14 cellular contexts compared by ENCODE assay signal in the genomic region with DNA sequence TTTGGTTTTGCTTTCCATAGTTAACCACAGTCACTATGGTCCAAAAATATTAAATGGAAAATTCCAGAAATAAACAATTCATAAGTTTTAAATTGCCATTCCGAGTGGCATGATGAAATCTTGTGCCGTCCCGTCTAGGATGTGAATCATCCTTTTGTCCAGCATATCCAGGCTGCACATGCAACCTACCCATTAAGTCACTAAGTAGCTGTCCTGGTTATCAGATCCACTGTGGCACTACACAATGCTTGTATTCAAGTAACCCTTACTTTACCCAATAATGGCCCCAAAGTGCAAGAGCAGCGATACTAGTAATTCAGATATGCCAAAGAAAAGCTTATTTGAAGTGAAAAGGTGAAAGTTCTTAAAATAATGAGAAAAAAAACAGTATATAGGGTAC. TPM values are rescaled to one million over a fixed set of nuclear protein-coding genes. Genes with fewer than 3 reads are reported as not detected.
A peak's percentile ranks its signal among the peaks of the same experiment; 100 is the strongest.
DNase-seq lines count a peak whose midpoint lies in the region; ATAC-seq, FAIRE-seq and TF ChIP-seq lines count a peak whose summit lies in the region.
"Had no signal": no experiment of that assay in that cellular context is flagged by ENCODE, and none has a peak within 500 bp of the region (broad histone marks: within the 10 kb centered on the region; RNA-seq: fewer than 3 reads in every experiment).

No MANE protein-coding gene starts in this region.

- H3K27ac ChIP-seq in astrocyte (ENCODE audit: low read depth, low read length) = peak overlapping the region; percentile 36
- H3K27ac ChIP-seq: thyroid gland had no signal

- FAIRE-seq in astrocyte (lab: Jason Lieb, UNC) = no peak

- H3K4me2 ChIP-seq in astrocyte (ENCODE audit: low read length) = no peak overlapping the region

- H3K4me3 ChIP-seq in astrocyte (ENCODE audit: insufficient read depth, low read depth, low read length) = no peak overlapping the region
- H3K4me3 ChIP-seq: thyroid gland had no signal

- H4K20me1 ChIP-seq in astrocyte (ENCODE audit: insufficient read depth, low read length) = peaks cover 97% of the 10 kb centered on the region

- CTCF ChIA-PET in HEK293T (lab: Yijun Ruan, JAX) = interaction anchor here (0.6 kb wide), 1 partner anchor 17 kb away, joined by 3 read pairs; no protein-coding TSS in a partner anchor

- no peaks in the 10 kb centered on the region for H3K27me3 ChIP-seq in astrocyte (ENCODE audit: insufficient read depth, low read length)
- H3K27me3 ChIP-seq: thyroid gland had no signal

- H3K4me1 Mint-ChIP-seq in astrocyte (ENCODE audit: low read depth, unreplicated experiment) = peaks cover 17% of the 10 kb centered on the region

- peaks cover 100% of the 10 kb centered on the region for H3K79me2 ChIP-seq in astrocyte (ENCODE audit: insufficient read depth, low read length)

- H3K4me1 ChIP-seq in astrocyte (ENCODE audit: insufficient read depth, low read length) = no peaks in the 10 kb centered on the region

- ATAC-seq in HG02588 (IDR thresholded peaks at IDR 0.05; ENCODE audit: unreplicated experiment) = no peak
- ATAC-seq: Panc1 had no signal

- no peaks in the 10 kb centered on the region for H3K9me3 Mint-ChIP-seq in astrocyte (ENCODE audit: unreplicated experiment)
- H3K9me3 Mint-ChIP-seq: activated CD4-positive, alpha-beta memory T cell treated with anti-CD3 and anti-CD28 coated beads, Interleukin-2, amount 10 ng/mL, durations not matched to agents 7 days and 5 days had no signal

- peaks cover 5% of the 10 kb centered on the region for H3K36me3 Mint-ChIP-seq in astrocyte (ENCODE audit: low read depth, unreplicated experiment)

- no peaks in the 10 kb centered on the region for H3K9me3 ChIP-seq in astrocyte (ENCODE audit: insufficient read depth, low read depth, low read length)
- H3K9me3 ChIP-seq: thyroid gland had no signal

- no peak overlapping the region for H2AFZ ChIP-seq in astrocyte (ENCODE audit: low read depth, low read length)

- peak overlapping the region; percentile 97 for H3K27ac Mint-ChIP-seq in astrocyte (ENCODE audit: unreplicated experiment)
- H3K27ac Mint-ChIP-seq: activated CD4-positive, alpha-beta memory T cell treated with anti-CD3 and anti-CD28 coated beads, Interleukin-2, amount 10 ng/mL, durations not matched to agents 7 days and 5 days had no signal

- no peaks in the 10 kb centered on the region for H3K36me3 ChIP-seq in astrocyte (ENCODE audit: insufficient read depth, low read length)
- H3K36me3 ChIP-seq: thyroid gland had no signal

- DNase-seq in AG08395 (ENCODE audit: low spot score) (peak; percentile 57), HT1080 (ENCODE audit: low read depth) (peak; percentile 60), astrocyte (ENCODE audit: low read depth) (peak; percentile 72), islet precursor cell (peak; percentile 79), MV-4-11 (lab: John Stamatoyannopoulos, UW) (no peak), HEK293T (ENCODE audit: extremely low spot score) (no peak)
- no peak for DNase-seq in activated CD4-positive, alpha-beta T cell treated with anti-CD3 and anti-CD28 coated beads for 1 hour
- DNase-seq: activated CD4-positive, alpha-beta memory T cell treated with anti-CD3 and anti-CD28 coated beads, Interleukin-2, amount 10 ng/mL, durations not matched to agents 7 days and 5 days; Calu3; NCI-H1436; stimulated activated CD4-positive, alpha-beta T cell treated with anti-CD3 and anti-CD28 coated beads, Interleukin-4, amount 100 ng/mL, for 4 hours; thyroid gland had no signal

- TF ChIP-seq CTCF in astrocyte (IDR thresholded peaks at IDR 0.05; ENCODE audit: insufficient read depth, low read depth, low read length) = no peak

- no peak overlapping the region for H3K9ac ChIP-seq in astrocyte (ENCODE audit: low read length)

- H3K4me3 Mint-ChIP-seq in astrocyte (ENCODE audit: unreplicated experiment) = no peak overlapping the region
- H3K4me3 Mint-ChIP-seq: activated CD4-positive, alpha-beta memory T cell treated with anti-CD3 and anti-CD28 coated beads, Interleukin-2, amount 10 ng/mL, durations not matched to agents 7 days and 5 days had no signal

- no peaks in the 10 kb centered on the region for H3K27me3 Mint-ChIP-seq in astrocyte (ENCODE audit: low read depth, unreplicated experiment)
- H3K27me3 Mint-ChIP-seq: activated CD4-positive, alpha-beta memory T cell treated with anti-CD3 and anti-CD28 coated beads, Interleukin-2, amount 10 ng/mL, durations not matched to agents 7 days and 5 days had no signal

- POLR2A ChIA-PET in HEK293T (lab: Yijun Ruan, JAX) = no interaction called here

TF ChIP-seq in HEK293T, 16 proteins besides CTCF, POLR2A, EP300 and RAD21:
- no peak for TF ChIP-seq LEF1 (IDR thresholded peaks at IDR 0.05; ENCODE audit: borderline replicate concordance)
- TF ChIP-seq CTBP1 (IDR thresholded peaks at IDR 0.05; ENCODE audit: borderline replicate concordance) = no peak
- no peak for TF ChIP-seq L3MBTL2 (conservative IDR thresholded peaks at IDR 0.05)
- TF ChIP-seq, protein P1, sequence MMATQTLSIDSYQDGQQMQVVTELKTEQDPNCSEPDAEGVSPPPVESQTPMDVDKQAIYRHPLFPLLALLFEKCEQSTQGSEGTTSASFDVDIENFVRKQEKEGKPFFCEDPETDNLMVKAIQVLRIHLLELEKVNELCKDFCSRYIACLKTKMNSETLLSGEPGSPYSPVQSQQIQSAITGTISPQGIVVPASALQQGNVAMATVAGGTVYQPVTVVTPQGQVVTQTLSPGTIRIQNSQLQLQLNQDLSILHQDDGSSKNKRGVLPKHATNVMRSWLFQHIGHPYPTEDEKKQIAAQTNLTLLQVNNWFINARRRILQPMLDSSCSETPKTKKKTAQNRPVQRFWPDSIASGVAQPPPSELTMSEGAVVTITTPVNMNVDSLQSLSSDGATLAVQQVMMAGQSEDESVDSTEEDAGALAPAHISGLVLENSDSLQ (IDR thresholded peaks at IDR 0.05) = no peak
- TF ChIP-seq ZNF384 (IDR thresholded peaks at IDR 0.05) = no peak
- no peak for TF ChIP-seq FOXM1 (IDR thresholded peaks at IDR 0.05; ENCODE audit: borderline replicate concordance)
- no peak for TF ChIP-seq ELF4 (IDR thresholded peaks at IDR 0.05)
- no peak for TF ChIP-seq ARNT (IDR thresholded peaks at IDR 0.05)
- TF ChIP-seq TARDBP (IDR thresholded peaks at IDR 0.05) = no peak
- no peak for TF ChIP-seq FOXK2 (IDR thresholded peaks at IDR 0.05)
- TF ChIP-seq SP1 (IDR thresholded peaks at IDR 0.05) = no peak
- no peak for TF ChIP-seq SUZ12 (IDR thresholded peaks at IDR 0.05)
- TF ChIP-seq BHLHE40 (IDR thresholded peaks at IDR 0.05; ENCODE audit: borderline replicate concordance) = no peak
- no peak for TF ChIP-seq FOXA1 (IDR thresholded peaks at IDR 0.05)
- TF ChIP-seq NFRKB (IDR thresholded peaks at IDR 0.05) = no peak
- no peak for TF ChIP-seq HDGF (IDR thresholded peaks at IDR 0.05; ENCODE audit: borderline replicate concordance)

RNA-seq across cellular contexts. Expression of a gene that starts 10.7 kb away (rescaled TPM):
- total RNA-seq in HT1080 (2014; rRNA removed; shearing (Covaris generic)) = 47.5 and 48.6 TPM in 2 replicates
- polyA plus RNA-seq in HT1080 (2015; cell fraction: cytosol; rRNA removed) = 54.5 and 69.7 TPM in 2 replicates
- 152 and 163 TPM in 2 replicates for polyA plus RNA-seq in HT1080 (2015; cell fraction: nucleus; rRNA removed)
- total RNA-seq in astrocyte = 92.6 and 99.9 TPM in 2 replicates

Comparison
In these comparisons a context has a peak if more than half of its experiments do, and no peak if none do; other contexts are left out.
1. DNase-seq: peak in AG08395 (single experiment), HT1080 (single experiment), astrocyte (single experiment) and islet precursor cell (single experiment); none in MV-4-11 (single experiment), activated CD4-positive, alpha-beta T cell treated with anti-CD3 and anti-CD28 coated beads for 1 hour (single experiment) and HEK293T (single experiment).